In the genomic region with DNA sequence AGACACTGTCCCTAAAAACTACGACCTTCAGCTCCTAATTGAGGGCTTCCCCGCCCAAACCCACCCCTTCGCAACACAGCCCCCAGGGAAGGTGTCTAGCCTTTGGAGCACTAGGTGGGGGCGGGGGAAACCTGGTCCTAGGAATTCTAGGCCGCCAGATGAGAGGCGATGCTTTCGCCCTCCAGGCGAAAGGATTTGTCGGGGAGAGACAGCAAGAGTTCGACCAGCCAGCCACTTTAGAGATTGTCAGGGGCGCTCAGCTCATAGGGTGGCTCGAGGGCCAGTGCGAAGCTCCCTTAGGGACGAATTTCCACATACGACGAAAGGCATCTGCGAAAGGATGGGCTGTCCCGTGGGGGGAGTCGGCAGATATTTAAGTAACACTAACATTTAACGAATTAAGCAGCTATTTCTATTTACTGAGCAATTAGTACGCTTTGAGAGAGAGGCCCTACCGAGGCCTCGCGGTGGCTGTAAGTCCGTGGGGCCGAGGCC, we compare ENCODE assay signal across 8 cellular contexts. TPM values are rescaled to one million over a fixed set of nuclear protein-coding genes. Genes with fewer than 3 reads are reported as not detected.
DNase-seq lines count a peak whose midpoint lies in the region; ATAC-seq, FAIRE-seq and TF ChIP-seq lines count a peak whose summit lies in the region.

No MANE protein-coding gene starts in this region.

- H2BK15ac ChIP-seq in neuronal stem cell (ENCODE audit: low read length) = peak overlapping the region; percentile 51

- H3K14ac ChIP-seq in neuronal stem cell (ENCODE audit: low read length) = no peak overlapping the region

- no peak for TF ChIP-seq CTCF in Calu3 (IDR thresholded peaks at IDR 0.05; ENCODE audit: unreplicated experiment)
- no peak for TF ChIP-seq CTCF in KMS-11 (conservative IDR thresholded peaks at IDR 0.05; ENCODE audit: low read depth, low read length)
- TF ChIP-seq CTCF in coronary artery (IDR thresholded peaks at IDR 0.05) = peak; percentile 87

- H4K8ac ChIP-seq in neuronal stem cell (ENCODE audit: low read depth, low read length) = no peak overlapping the region

- H4K20me1 ChIP-seq in KMS-11 (ENCODE audit: insufficient read depth) = no peaks in the 10 kb centered on the region

- no peak for ATAC-seq in HG03571 (IDR thresholded peaks at IDR 0.05; ENCODE audit: unreplicated experiment)

- DNase-seq in Calu3 (no peak), coronary artery (ENCODE audit: low spot score) (no peak), neuronal stem cell (ENCODE audit: low spot score) (no peak), RCC 7860 (ENCODE audit: low spot score) (no peak), epidermal melanocyte (ENCODE audit: insufficient read length, low spot score) (no peak)
- DNase-seq in stimulated activated CD4-positive, alpha-beta T cell treated with anti-CD3 and anti-CD28 coated beads, Interleukin-2, amount 100 ng/mL, for 48 hours = no peak

- H3K4me1 ChIP-seq in KMS-11 (ENCODE audit: low read depth, poor library complexity, severe bottlenecking) = peaks cover 4% of the 10 kb centered on the region
- H3K4me1 ChIP-seq in neuronal stem cell (ENCODE audit: control insufficient read depth in 2 of 2, insufficient read depth in 1 of 2, low read depth in 1 of 2, low read length in 2 of 2) = peaks cover 8 to 9% of the 10 kb centered on the region in 2 donors

- H3K27ac Mint-ChIP-seq in Calu3 (ENCODE audit: unreplicated experiment) = peak overlapping the region; percentile 83

- no peaks in the 10 kb centered on the region for H3K79me1 ChIP-seq in neuronal stem cell (ENCODE audit: low read depth, low read length)

- no peak for FAIRE-seq in RCC 7860 (lab: Jason Lieb, UNC)

- peak overlapping the region; percentile 42; the same call in 1 of the 2 replicates for H3K27ac ChIP-seq in KMS-11
- peak overlapping the region; percentile 68 to 87 for H3K27ac ChIP-seq in coronary artery
- H3K27ac ChIP-seq in neuronal stem cell (replicated peaks; ENCODE audit: low read length) = no peak overlapping the region

- BruUV-seq in Calu3 (replicated peaks; lab: Mats Ljungman, UMichigan) = no TSS peak

- H2AK5ac ChIP-seq in neuronal stem cell (ENCODE audit: low read depth, low read length) = peak overlapping the region; percentile 76

- intact Hi-C loops in Calu3 (cut with micrococcal nuclease; ENCODE audit: unreplicated experiment) = loop anchor here (2.0 kb wide), 1 partner anchor 77 kb away; no protein-coding TSS in a partner anchor

- peak overlapping the region; percentile 90 for H3K4me3 Mint-ChIP-seq in Calu3 (ENCODE audit: low read depth, unreplicated experiment)

- CTCF ChIA-PET in Calu3 (lab: Charles Lee) = interaction anchor here (0.5 to 3.3 kb wide), 12 partner anchors 10 to 127 kb away, joined by 3 to 32 read pairs (median 6); a partner anchor contains a TSS

- H2BK120ac ChIP-seq in neuronal stem cell (ENCODE audit: low read depth, low read length) = no peak overlapping the region

- no peaks in the 10 kb centered on the region for H3K9me3 Mint-ChIP-seq in Calu3 (ENCODE audit: low read depth, unreplicated experiment)

- no peak overlapping the region for H2BK5ac ChIP-seq in neuronal stem cell (ENCODE audit: low read length)

- H3K9ac ChIP-seq in KMS-11 (peak overlapping the region; percentile 44; the same call in 1 of the 2 replicates), neuronal stem cell (ENCODE audit: low read depth, low read length, poor library complexity) (no peak overlapping the region)

- H3K4me3 ChIP-seq in KMS-11 (IDR thresholded peaks at IDR 0.05; ENCODE audit: insufficient read depth, low read depth, low read length) (no peak overlapping the region), coronary artery (peak overlapping the region; percentile 83), neuronal stem cell (ENCODE audit: low read length in 2 of 2) (peak overlapping the region in 1 of 2 donors; percentile 56)

- no peak overlapping the region for H3K23ac ChIP-seq in neuronal stem cell (ENCODE audit: low read depth, low read length, poor library complexity)

- H3K79me2 ChIP-seq in KMS-11 (ENCODE audit: insufficient read depth, low read depth) = no peaks in the 10 kb centered on the region

- peaks cover 9% of the 10 kb centered on the region for H3K4me1 Mint-ChIP-seq in Calu3 (ENCODE audit: low read depth, unreplicated experiment)

- WGBS in neuronal stem cell (ENCODE audit: extremely low coverage in 2 of 2, insufficient read length in 2 of 2, insufficient replicate concordance in 1 of 2), 2 donors = no CpG with 5 or more reads among the region's 26 CpGs

- H3K18ac ChIP-seq in neuronal stem cell (ENCODE audit: low read length) = no peak overlapping the region

- H3K27me3 Mint-ChIP-seq in Calu3 (ENCODE audit: unreplicated experiment) = peaks cover 52% of the 10 kb centered on the region

- peak overlapping the region; percentile 74 for H2AFZ ChIP-seq in KMS-11 (ENCODE audit: low read depth)
- H2AFZ ChIP-seq in neuronal stem cell (ENCODE audit: low read length) = peak overlapping the region; percentile 93

- no peaks in the 10 kb centered on the region for H3K36me3 ChIP-seq in KMS-11 (ENCODE audit: insufficient read depth)
- no peaks in the 10 kb centered on the region for H3K36me3 ChIP-seq in neuronal stem cell (replicated peaks in 1 of 2; ENCODE audit: control insufficient read depth in 2 of 2, insufficient read depth in 2 of 2, low read length in 2 of 2)

- no peak overlapping the region for H3K4ac ChIP-seq in neuronal stem cell (ENCODE audit: low read length)

- H3K9me3 ChIP-seq in neuronal stem cell (replicated peaks in 1 of 2; ENCODE audit: control insufficient read depth in 2 of 2, insufficient read depth in 1 of 2, low read depth in 1 of 2, low read length in 2 of 2) = no peaks in the 10 kb centered on the region

- H3K36me3 Mint-ChIP-seq in Calu3 (ENCODE audit: insufficient read depth, unreplicated experiment) = peaks cover 24% of the 10 kb centered on the region

- H4K91ac ChIP-seq in neuronal stem cell (ENCODE audit: low read depth, low read length, poor library complexity) = no peak overlapping the region

- no peak overlapping the region for H2BK12ac ChIP-seq in neuronal stem cell (ENCODE audit: low read length)

- H3K4me2 ChIP-seq in KMS-11 (peak overlapping the region; percentile 89), neuronal stem cell (ENCODE audit: insufficient read depth, low read length, poor library complexity, severe bottlenecking) (peak overlapping the region; percentile 64)

- H3K27me3 ChIP-seq in KMS-11 (ENCODE audit: insufficient read depth, low read depth) (peaks cover 7% of the 10 kb centered on the region; the same call in 1 of the 2 replicates), neuronal stem cell (ENCODE audit: control insufficient read depth in 3 of 3, insufficient read depth in 3 of 3, low read depth in 1 of 3, low read length in 3 of 3) (peaks cover 0 to 4% (median 2%) of the 10 kb centered on the region in 3 experiments)

RNA-seq across cellular contexts. Expression of a gene that starts 5.3 kb away (rescaled TPM):
- not detected in 2 replicates for total RNA-seq in Calu3 (2022)
- polyA plus RNA-seq in neuronal stem cell (2013, experiment 1 of 2) = 3.3 TPM
- 3.2 TPM for polyA plus RNA-seq in neuronal stem cell (2013, experiment 2 of 2)

RNA-seq across cellular contexts. Expression of a gene that starts 19.8 kb away (rescaled TPM):
- 1.4 and 3.0 TPM in 2 replicates for total RNA-seq in Calu3 (2022)
- 0.15 TPM for polyA plus RNA-seq in neuronal stem cell (2013, experiment 1 of 2)
- 0.17 TPM for polyA plus RNA-seq in neuronal stem cell (2013, experiment 2 of 2)

RNA-seq across cellular contexts. Expression of a gene that starts 22.6 kb away (rescaled TPM):
- 98.8 and 106 TPM in 2 replicates for total RNA-seq in Calu3 (2022)
- 75.4 TPM for polyA plus RNA-seq in neuronal stem cell (2013, experiment 1 of 2)
- polyA plus RNA-seq in neuronal stem cell (2013, experiment 2 of 2) = 75.5 TPM

RNA-seq across cellular contexts. Expression of a gene that starts 24.7 kb away (rescaled TPM):
- 17.6 and 23.7 TPM in 2 replicates for total RNA-seq in Calu3 (2022)
- 2.4 TPM for polyA plus RNA-seq in neuronal stem cell (2013, experiment 1 of 2)
- 2.1 TPM for polyA plus RNA-seq in neuronal stem cell (2013, experiment 2 of 2)

RNA-seq across cellular contexts. Expression of a gene that starts 33.4 kb away (rescaled TPM):
- total RNA-seq in Calu3 (2022) = 48.1 and 51.0 TPM in 2 replicates
- polyA plus RNA-seq in neuronal stem cell (2013, experiment 1 of 2) = 23.5 TPM
- 21.8 TPM for polyA plus RNA-seq in neuronal stem cell (2013, experiment 2 of 2)
